1 cellular context compared by ENCODE assay signal in the genomic region with DNA sequence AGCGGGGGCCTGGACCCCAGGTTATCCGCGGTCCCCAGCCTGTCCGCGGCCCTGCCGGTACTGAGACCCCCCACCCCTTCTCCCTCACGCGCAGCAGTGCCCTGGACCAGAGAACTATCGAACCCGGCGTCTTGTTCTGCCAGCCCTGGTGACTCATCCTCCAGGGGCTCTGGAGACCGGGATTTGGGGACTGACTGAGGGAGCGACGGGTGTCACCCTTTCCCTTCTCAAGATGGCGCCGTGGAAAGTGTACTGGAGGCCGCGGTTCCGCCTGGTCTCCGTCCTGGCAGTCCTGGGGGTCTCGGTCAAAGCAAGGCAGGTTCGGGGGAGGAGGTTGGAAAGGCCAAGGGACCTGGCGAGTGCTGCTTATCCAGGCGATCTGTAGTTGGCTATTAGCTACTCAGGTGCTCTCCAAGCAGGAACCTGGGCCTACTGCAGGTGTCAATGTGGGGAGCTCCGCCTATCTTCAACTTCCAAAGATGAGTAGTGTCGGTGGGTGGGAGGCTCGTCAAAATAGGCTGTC.
A peak's percentile ranks its signal among the peaks of the same experiment; 100 is the strongest.
TF ChIP-seq lines count a peak whose summit lies in the region.

No MANE protein-coding gene starts in this region.

TF ChIP-seq in K562, 482 proteins besides CTCF, POLR2A, EP300 and RAD21 (continued from another document):
- TF ChIP-seq, protein P1, sequence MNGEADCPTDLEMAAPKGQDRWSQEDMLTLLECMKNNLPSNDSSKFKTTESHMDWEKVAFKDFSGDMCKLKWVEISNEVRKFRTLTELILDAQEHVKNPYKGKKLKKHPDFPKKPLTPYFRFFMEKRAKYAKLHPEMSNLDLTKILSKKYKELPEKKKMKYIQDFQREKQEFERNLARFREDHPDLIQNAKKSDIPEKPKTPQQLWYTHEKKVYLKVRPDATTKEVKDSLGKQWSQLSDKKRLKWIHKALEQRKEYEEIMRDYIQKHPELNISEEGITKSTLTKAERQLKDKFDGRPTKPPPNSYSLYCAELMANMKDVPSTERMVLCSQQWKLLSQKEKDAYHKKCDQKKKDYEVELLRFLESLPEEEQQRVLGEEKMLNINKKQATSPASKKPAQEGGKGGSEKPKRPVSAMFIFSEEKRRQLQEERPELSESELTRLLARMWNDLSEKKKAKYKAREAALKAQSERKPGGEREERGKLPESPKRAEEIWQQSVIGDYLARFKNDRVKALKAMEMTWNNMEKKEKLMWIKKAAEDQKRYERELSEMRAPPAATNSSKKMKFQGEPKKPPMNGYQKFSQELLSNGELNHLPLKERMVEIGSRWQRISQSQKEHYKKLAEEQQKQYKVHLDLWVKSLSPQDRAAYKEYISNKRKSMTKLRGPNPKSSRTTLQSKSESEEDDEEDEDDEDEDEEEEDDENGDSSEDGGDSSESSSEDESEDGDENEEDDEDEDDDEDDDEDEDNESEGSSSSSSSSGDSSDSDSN (IDR thresholded peaks at IDR 0.05; ENCODE audit: borderline replicate concordance in 1 of 2, low read depth in 2 of 2, low read length in 2 of 2) = peak in 1 of 2 experiments; percentile 56; a peak in 1 of 4 replicates
- TF ChIP-seq, protein P2, sequence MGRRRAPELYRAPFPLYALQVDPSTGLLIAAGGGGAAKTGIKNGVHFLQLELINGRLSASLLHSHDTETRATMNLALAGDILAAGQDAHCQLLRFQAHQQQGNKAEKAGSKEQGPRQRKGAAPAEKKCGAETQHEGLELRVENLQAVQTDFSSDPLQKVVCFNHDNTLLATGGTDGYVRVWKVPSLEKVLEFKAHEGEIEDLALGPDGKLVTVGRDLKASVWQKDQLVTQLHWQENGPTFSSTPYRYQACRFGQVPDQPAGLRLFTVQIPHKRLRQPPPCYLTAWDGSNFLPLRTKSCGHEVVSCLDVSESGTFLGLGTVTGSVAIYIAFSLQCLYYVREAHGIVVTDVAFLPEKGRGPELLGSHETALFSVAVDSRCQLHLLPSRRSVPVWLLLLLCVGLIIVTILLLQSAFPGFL (CRISPR knock-in tag; IDR thresholded peaks at IDR 0.05) = peak; percentile 15; the same call in 1 of the 2 replicates
- TF ChIP-seq ZNF232 (CRISPR knock-in tag; IDR thresholded peaks at IDR 0.05) (peak; percentile 73), ARNT (IDR thresholded peaks at IDR 0.05) (peak in 1 of 2 experiments; percentile 15; a peak in 1 of 4 replicates), ZEB2 (IDR thresholded peaks at IDR 0.05) (peak; percentile 67), HNRNPL (IDR thresholded peaks at IDR 0.05; ENCODE audit: low read depth, low read length) (no peak), BRCA1 (IDR thresholded peaks at IDR 0.05) (no peak), BRCA1 (CRISPR knock-in tag; IDR thresholded peaks at IDR 0.05) (no peak), SIN3B (IDR thresholded peaks at IDR 0.05; ENCODE audit: low read depth) (0 out of 2 replicates have a peak, but pooled peaks have one; percentile 41), LARP7 (IDR thresholded peaks at IDR 0.05) (0 out of 2 replicates have a peak, but pooled peaks have one; percentile 8), ZBTB17 (CRISPR knock-in tag; IDR thresholded peaks at IDR 0.05) (peak; percentile 70; the same call in 1 of the 2 replicates), DPF2 (IDR thresholded peaks at IDR 0.05) (peak; percentile 38; the same call in 1 of the 2 replicates), TGIF2 (CRISPR knock-in tag; IDR thresholded peaks at IDR 0.05) (0 out of 2 replicates have a peak, but pooled peaks have one; percentile 69), RBFOX2 (IDR thresholded peaks at IDR 0.05; ENCODE audit: low read depth, low read length) (0 out of 2 replicates have a peak, but pooled peaks have one; percentile 86), JUND (IDR thresholded peaks at IDR 0.05; ENCODE audit: borderline replicate concordance, low read depth, low read length) (peak; percentile 84), JUND (tag; IDR thresholded peaks at IDR 0.05; ENCODE audit: borderline replicate concordance, low read depth, low read length) (peak; percentile 81; the same call in 2 of the 3 replicates), KLF13 (tag; IDR thresholded peaks at IDR 0.05; ENCODE audit: borderline replicate concordance, low read depth) (0 out of 2 replicates have a peak, but pooled peaks have one; percentile 4), GABPA (tag; conservative IDR thresholded peaks at IDR 0.05; ENCODE audit: low read depth) (no peak), MTA2 (IDR thresholded peaks at IDR 0.05; ENCODE audit: low read depth) (no peak), ZNF507 (tag; conservative IDR thresholded peaks at IDR 0.05) (no peak), NONO (IDR thresholded peaks at IDR 0.05; ENCODE audit: low read depth in 2 of 2, low read length in 1 of 2) (no peak), JUN (IDR thresholded peaks at IDR 0.05; ENCODE audit: borderline replicate concordance, low read depth, low read length) (peak; percentile 72; the same call in 1 of the 2 replicates), JUN (CRISPR knock-in tag; IDR thresholded peaks at IDR 0.05; ENCODE audit: borderline replicate concordance) (no peak), ZNF551 (CRISPR knock-in tag; IDR thresholded peaks at IDR 0.05) (no peak), CTBP1 (IDR thresholded peaks at IDR 0.05; ENCODE audit: borderline replicate concordance) (peak; percentile 68), ZFX (CRISPR knock-in tag; IDR thresholded peaks at IDR 0.05) (peak; percentile 95), TARDBP (IDR thresholded peaks at IDR 0.05) (peak; percentile 55; the same call in 1 of the 2 replicates), MYC (IDR thresholded peaks at IDR 0.05; ENCODE audit: low read depth, low read length) (no peak), MYC (CRISPR knock-in tag; IDR thresholded peaks at IDR 0.05; ENCODE audit: borderline replicate concordance, low read depth) (0 out of 2 replicates have a peak, but pooled peaks have one; percentile 7), SRSF3 (IDR thresholded peaks at IDR 0.05; ENCODE audit: insufficient read depth, low read length) (0 out of 2 replicates have a peak, but pooled peaks have one; percentile 28), HDAC8 (tag; IDR thresholded peaks at IDR 0.05) (no peak), FOXK1 (CRISPR knock-in tag; IDR thresholded peaks at IDR 0.05; ENCODE audit: borderline replicate concordance) (peak; percentile 91; the same call in 1 of the 2 replicates), FOSL1 (tag; conservative IDR thresholded peaks at IDR 0.05) (peak; percentile 86), CBFA2T3 (IDR thresholded peaks at IDR 0.05) (peak; percentile 7; the same call in 1 of the 2 replicates), BHLHE40 (IDR thresholded peaks at IDR 0.05; ENCODE audit: low read length) (no peak), LCOR (CRISPR knock-in tag; IDR thresholded peaks at IDR 0.05) (peak; percentile 62), TAF1 (IDR thresholded peaks at IDR 0.05; ENCODE audit: control insufficient read depth, extremely low read depth, insufficient read depth, low read length, severe bottlenecking) (peak; percentile 24), STAG1 (CRISPR knock-in tag; IDR thresholded peaks at IDR 0.05; ENCODE audit: borderline replicate concordance) (no peak), SRF (CRISPR knock-in tag; IDR thresholded peaks at IDR 0.05) (0 out of 4 replicates have a peak, but pooled peaks of 1 of the 2 experiments have one; percentile 7), SMARCA5 (IDR thresholded peaks at IDR 0.05) (peak; percentile 88; the same call in 1 of the 2 replicates), MEF2D (tag; conservative IDR thresholded peaks at IDR 0.05; ENCODE audit: low read depth) (0 out of 2 replicates have a peak, but pooled peaks have one; percentile 8), CEBPG (CRISPR knock-in tag; IDR thresholded peaks at IDR 0.05) (0 out of 2 replicates have a peak, but pooled peaks have one; percentile 0), CEBPG (tag; conservative IDR thresholded peaks at IDR 0.05 in 1 of 2, IDR thresholded peaks at IDR 0.05 in 1 of 2) (no peak), SMARCA4 (IDR thresholded peaks at IDR 0.05) (0 out of 2 replicates have a peak, but pooled peaks have one; percentile 27), CBX5 (IDR thresholded peaks at IDR 0.05; ENCODE audit: borderline replicate concordance, low read depth) (0 out of 2 replicates have a peak, but pooled peaks have one; percentile 7), NCOA2 (IDR thresholded peaks at IDR 0.05; ENCODE audit: partially characterized antibody in 2 of 2) (no peak), NR2C2 (CRISPR knock-in tag; IDR thresholded peaks at IDR 0.05) (no peak), NR2C2 (tag; IDR thresholded peaks at IDR 0.05) (0 out of 2 replicates have a peak, but pooled peaks have one; percentile 9)
- TF ChIP-seq, protein P3, sequence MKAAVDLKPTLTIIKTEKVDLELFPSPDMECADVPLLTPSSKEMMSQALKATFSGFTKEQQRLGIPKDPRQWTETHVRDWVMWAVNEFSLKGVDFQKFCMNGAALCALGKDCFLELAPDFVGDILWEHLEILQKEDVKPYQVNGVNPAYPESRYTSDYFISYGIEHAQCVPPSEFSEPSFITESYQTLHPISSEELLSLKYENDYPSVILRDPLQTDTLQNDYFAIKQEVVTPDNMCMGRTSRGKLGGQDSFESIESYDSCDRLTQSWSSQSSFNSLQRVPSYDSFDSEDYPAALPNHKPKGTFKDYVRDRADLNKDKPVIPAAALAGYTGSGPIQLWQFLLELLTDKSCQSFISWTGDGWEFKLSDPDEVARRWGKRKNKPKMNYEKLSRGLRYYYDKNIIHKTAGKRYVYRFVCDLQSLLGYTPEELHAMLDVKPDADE (conservative IDR thresholded peaks at IDR 0.05; ENCODE audit: control insufficient read depth, low read depth, low read length) = peak; percentile 42
- TF ChIP-seq, protein P4, sequence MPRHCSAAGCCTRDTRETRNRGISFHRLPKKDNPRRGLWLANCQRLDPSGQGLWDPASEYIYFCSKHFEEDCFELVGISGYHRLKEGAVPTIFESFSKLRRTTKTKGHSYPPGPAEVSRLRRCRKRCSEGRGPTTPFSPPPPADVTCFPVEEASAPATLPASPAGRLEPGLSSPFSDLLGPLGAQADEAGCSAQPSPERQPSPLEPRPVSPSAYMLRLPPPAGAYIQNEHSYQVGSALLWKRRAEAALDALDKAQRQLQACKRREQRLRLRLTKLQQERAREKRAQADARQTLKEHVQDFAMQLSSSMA (CRISPR knock-in tag; IDR thresholded peaks at IDR 0.05) = peak; percentile 97
- TF ChIP-seq, protein P5, sequence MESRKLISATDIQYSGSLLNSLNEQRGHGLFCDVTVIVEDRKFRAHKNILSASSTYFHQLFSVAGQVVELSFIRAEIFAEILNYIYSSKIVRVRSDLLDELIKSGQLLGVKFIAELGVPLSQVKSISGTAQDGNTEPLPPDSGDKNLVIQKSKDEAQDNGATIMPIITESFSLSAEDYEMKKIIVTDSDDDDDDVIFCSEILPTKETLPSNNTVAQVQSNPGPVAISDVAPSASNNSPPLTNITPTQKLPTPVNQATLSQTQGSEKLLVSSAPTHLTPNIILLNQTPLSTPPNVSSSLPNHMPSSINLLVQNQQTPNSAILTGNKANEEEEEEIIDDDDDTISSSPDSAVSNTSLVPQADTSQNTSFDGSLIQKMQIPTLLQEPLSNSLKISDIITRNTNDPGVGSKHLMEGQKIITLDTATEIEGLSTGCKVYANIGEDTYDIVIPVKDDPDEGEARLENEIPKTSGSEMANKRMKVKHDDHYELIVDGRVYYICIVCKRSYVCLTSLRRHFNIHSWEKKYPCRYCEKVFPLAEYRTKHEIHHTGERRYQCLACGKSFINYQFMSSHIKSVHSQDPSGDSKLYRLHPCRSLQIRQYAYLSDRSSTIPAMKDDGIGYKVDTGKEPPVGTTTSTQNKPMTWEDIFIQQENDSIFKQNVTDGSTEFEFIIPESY (CRISPR knock-in tag; IDR thresholded peaks at IDR 0.05) = peak; percentile 80
- TF ChIP-seq, protein P6, sequence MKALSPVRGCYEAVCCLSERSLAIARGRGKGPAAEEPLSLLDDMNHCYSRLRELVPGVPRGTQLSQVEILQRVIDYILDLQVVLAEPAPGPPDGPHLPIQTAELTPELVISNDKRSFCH (CRISPR knock-in tag; IDR thresholded peaks at IDR 0.05) = no peak
- TF ChIP-seq, protein P6 (tag; IDR thresholded peaks at IDR 0.05) = peak; percentile 74; the same call in 1 of the 2 replicates
- TF ChIP-seq, protein P7, sequence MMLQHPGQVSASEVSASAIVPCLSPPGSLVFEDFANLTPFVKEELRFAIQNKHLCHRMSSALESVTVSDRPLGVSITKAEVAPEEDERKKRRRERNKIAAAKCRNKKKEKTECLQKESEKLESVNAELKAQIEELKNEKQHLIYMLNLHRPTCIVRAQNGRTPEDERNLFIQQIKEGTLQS (IDR thresholded peaks at IDR 0.05) = peak; percentile 92
- TF ChIP-seq, protein P7 (CRISPR knock-in tag; conservative IDR thresholded peaks at IDR 0.05) = peak; percentile 54; the same call in 1 of the 2 replicates
- TF ChIP-seq, protein P8, sequence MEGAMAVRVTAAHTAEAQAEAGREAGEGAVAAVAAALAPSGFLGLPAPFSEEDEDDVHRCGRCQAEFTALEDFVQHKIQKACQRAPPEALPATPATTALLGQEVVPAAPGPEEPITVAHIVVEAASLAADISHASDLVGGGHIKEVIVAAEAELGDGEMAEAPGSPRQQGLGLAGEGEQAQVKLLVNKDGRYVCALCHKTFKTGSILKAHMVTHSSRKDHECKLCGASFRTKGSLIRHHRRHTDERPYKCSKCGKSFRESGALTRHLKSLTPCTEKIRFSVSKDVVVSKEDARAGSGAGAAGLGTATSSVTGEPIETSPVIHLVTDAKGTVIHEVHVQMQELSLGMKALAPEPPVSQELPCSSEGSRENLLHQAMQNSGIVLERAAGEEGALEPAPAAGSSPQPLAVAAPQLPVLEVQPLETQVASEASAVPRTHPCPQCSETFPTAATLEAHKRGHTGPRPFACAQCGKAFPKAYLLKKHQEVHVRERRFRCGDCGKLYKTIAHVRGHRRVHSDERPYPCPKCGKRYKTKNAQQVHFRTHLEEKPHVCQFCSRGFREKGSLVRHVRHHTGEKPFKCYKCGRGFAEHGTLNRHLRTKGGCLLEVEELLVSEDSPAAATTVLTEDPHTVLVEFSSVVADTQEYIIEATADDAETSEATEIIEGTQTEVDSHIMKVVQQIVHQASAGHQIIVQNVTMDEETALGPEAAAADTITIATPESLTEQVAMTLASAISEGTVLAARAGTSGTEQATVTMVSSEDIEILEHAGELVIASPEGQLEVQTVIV (CRISPR knock-in tag; IDR thresholded peaks at IDR 0.05; ENCODE audit: borderline replicate concordance) = no peak
